11 cellular contexts compared by ENCODE assay signal in the genomic region with DNA sequence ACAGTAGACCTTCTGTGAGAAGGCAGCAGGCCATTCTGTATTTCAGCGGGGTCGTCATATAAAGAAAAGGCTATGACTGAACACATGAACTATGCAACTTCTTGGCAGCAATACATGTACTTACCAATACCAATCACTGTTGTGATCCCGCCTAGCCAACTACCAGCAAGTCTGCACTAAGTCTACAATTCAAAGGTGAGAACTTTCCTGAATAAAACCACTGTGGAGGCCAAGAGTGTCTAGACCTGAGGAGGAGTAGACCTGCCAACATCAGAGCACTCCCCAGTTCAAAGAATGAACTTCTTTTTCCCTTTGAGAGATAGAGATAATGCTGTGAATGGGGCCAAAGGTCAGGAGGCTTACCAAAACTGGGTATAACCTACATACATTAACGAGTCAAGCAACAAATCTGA.
A peak's percentile ranks its signal among the peaks of the same experiment; 100 is the strongest.
DNase-seq lines count a peak whose midpoint lies in the region; ATAC-seq and TF ChIP-seq lines count a peak whose summit lies in the region.
"Had no signal": no experiment of that assay in that cellular context is flagged by ENCODE, and none has a peak within 500 bp of the region (broad histone marks: within the 10 kb centered on the region; RNA-seq: fewer than 3 reads in every experiment).

No MANE protein-coding gene starts in this region.

- H3K4me1 Mint-ChIP-seq in naive thymus-derived CD8-positive, alpha-beta T cell: peaks cover 37 to 88% (median 67%) of the 10 kb centered on the region in 4 donors

- POLR2A ChIA-PET in naive thymus-derived CD8-positive, alpha-beta T cell (lab: Charles Lee): no interaction called here

- H3K27ac Mint-ChIP-seq in naive thymus-derived CD8-positive, alpha-beta T cell: peak overlapping the region in 7 of 10 donors; percentile 15 to 81 (median 67)

- TF ChIP-seq CTCF in AG09309 (IDR thresholded peaks at IDR 0.05; ENCODE audit: control insufficient read depth, insufficient read depth, low read depth, low read length, missing control alignments) (no peak), epithelial cell of esophagus (IDR thresholded peaks at IDR 0.05; ENCODE audit: insufficient read depth, low read depth, low read length, missing control alignments) (no peak)

- ATAC-seq in naive thymus-derived CD8-positive, alpha-beta T cell: peak in 1 of 2 donors; percentile 45

- H3K9me3 Mint-ChIP-seq in naive thymus-derived CD8-positive, alpha-beta T cell: no peaks in the 10 kb centered on the region
- H3K9me3 Mint-ChIP-seq: stimulated activated naive CD8-positive, alpha-beta T cell treated with anti-CD3 and anti-CD28 coated beads, Interleukin-15, Interleukin-2, amounts not matched to agents 100 ng/mL and 50 ng/mL, for 24 hours had no signal

- peaks cover 0 to 4% (median 0%) of the 10 kb centered on the region in 3 donors for H3K36me3 Mint-ChIP-seq in naive thymus-derived CD8-positive, alpha-beta T cell

- H3K4me3 Mint-ChIP-seq in naive thymus-derived CD8-positive, alpha-beta T cell: no peak overlapping the region
- H3K4me3 Mint-ChIP-seq: stimulated activated naive CD8-positive, alpha-beta T cell treated with anti-CD3 and anti-CD28 coated beads, Interleukin-15, Interleukin-2, amounts not matched to agents 100 ng/mL and 50 ng/mL, for 24 hours had no signal

- DNase-seq in AG09309 (ENCODE audit: low read depth) (peak; percentile 39), NCI-H446 treated with DMSO at 0.1 percent for 48 hours (lab: John Stamatoyannopoulos, UW) (peak; percentile 58), epithelial cell of esophagus (ENCODE audit: low read depth) (peak; percentile 73), DMS79 treated with DMSO at 0.1 percent for 48 hours (lab: John Stamatoyannopoulos, UW) (no peak), DMS53 treated with DMSO at 0.1 percent for 48 hours (lab: John Stamatoyannopoulos, UW; ENCODE audit: unreplicated experiment) (no peak), NCI-H187 treated with DMSO at 0.1 percent for 48 hours (lab: John Stamatoyannopoulos, UW) (no peak)
- no peak for DNase-seq in naive thymus-derived CD8-positive, alpha-beta T cell
- DNase-seq in activated effector memory CD4-positive, alpha-beta T cell treated with anti-CD3 and anti-CD28 coated beads, Interleukin-2, amount 50 U/mL, for 16 hours: no peak
- DNase-seq: DMS153, T-helper 1 cell had no signal

- no peaks in the 10 kb centered on the region for H3K27me3 Mint-ChIP-seq in naive thymus-derived CD8-positive, alpha-beta T cell
- H3K27me3 Mint-ChIP-seq: stimulated activated naive CD8-positive, alpha-beta T cell treated with anti-CD3 and anti-CD28 coated beads, Interleukin-15, Interleukin-2, amounts not matched to agents 100 ng/mL and 50 ng/mL, for 24 hours had no signal

- H3K4me3 ChIP-seq in AG09309 (ENCODE audit: control insufficient read depth, low read depth, low read length) (no peak overlapping the region), epithelial cell of esophagus (ENCODE audit: low read length) (no peak overlapping the region)

Comparison
In these comparisons a context has a peak if more than half of its experiments do, and no peak if none do; other contexts are left out.
1. DNase-seq: peak in AG09309 (single experiment), NCI-H446 treated with DMSO at 0.1 percent for 48 hours (single experiment) and epithelial cell of esophagus (single experiment); none in naive thymus-derived CD8-positive, alpha-beta T cell (0 of 10), DMS79 treated with DMSO at 0.1 percent for 48 hours (single experiment), DMS53 treated with DMSO at 0.1 percent for 48 hours (single experiment), NCI-H187 treated with DMSO at 0.1 percent for 48 hours (single experiment) and activated effector memory CD4-positive, alpha-beta T cell treated with anti-CD3 and anti-CD28 coated beads, Interleukin-2, amount 50 U/mL, for 16 hours (single experiment).